ENCODE assay signal across 9 cellular contexts in the genomic region with DNA sequence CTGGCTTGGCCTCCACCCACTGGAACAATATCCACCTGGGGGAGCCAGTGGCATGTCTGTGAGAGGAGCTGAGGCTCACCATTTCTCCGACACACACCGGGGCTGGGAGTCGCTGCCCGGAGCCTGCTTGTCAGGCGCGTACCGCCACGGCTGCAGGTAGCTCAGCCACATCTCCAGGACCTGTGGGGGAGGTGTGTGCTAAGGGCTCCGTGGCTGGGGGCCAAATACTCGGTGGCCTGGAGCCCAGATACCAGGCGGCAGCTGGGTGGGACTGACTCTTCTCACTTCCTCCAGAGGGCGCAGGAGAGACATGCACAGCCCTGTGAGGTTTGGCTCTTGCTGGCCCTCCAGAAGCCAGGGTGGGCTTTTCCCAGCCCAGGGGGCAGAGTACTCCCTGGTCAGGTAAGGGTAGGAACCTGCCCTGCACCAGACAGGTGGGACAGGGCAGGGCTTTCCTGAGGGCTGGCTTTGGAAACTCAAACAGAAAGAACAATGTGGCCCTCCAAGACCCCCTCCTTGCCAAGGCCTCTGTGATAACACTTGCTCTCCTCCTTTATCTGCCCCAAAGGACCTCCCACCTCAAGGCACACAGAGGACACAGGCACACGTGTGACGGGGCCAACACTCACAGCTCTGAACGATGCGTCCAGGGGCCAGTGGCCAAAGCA. TPM values are rescaled to one million over a fixed set of nuclear protein-coding genes. Genes with fewer than 3 reads are reported as not detected.
DNase-seq lines count a peak whose midpoint lies in the region; ATAC-seq, FAIRE-seq and TF ChIP-seq lines count a peak whose summit lies in the region.
"Not testable (repeated sequence)": the region's sequence is repeated elsewhere in the genome, so short reads cannot be mapped to it uniquely, and the experiment has no call there.
"Had no signal": no experiment of that assay in that cellular context is flagged by ENCODE, and none has a peak within 500 bp of the region (broad histone marks: within the 10 kb centered on the region; RNA-seq: fewer than 3 reads in every experiment).

No MANE protein-coding gene starts in this region.

- not testable (repeated sequence) for FAIRE-seq in RCC 7860 (lab: Jason Lieb, UNC)

- CTCF ChIA-PET in Caco-2 (lab: Charles Lee) = interaction anchor here (1.4 kb wide), 1 partner anchor 176 kb away, joined by 7 read pairs; no protein-coding TSS in a partner anchor

- not testable (repeated sequence) for H3K9me3 Mint-ChIP-seq in Caco-2 (ENCODE audit: unreplicated experiment)

- intact Hi-C loops in Caco-2 (cut with micrococcal nuclease; ENCODE audit: unreplicated experiment) = loop anchor here (1.0 kb wide), 2 partner anchors 25 to 176 kb away; partner anchors contain the start of gene SMPD4
- intact Hi-C loops in lower lobe of right lung (cut with DNase I) = not testable (repeated sequence)

- not testable (repeated sequence) for H3K4me3 ChIP-seq in Caco-2 (ENCODE audit: low read depth, low read length); fibroblast of villous mesenchyme (ENCODE audit: low read depth, low read length); lower lobe of right lung

- H3K4me3 Mint-ChIP-seq in Caco-2 (ENCODE audit: unreplicated experiment) = not testable (repeated sequence)

- not testable (repeated sequence) for H3K9me3 ChIP-seq in Caco-2, lower lobe of right lung

- not testable (repeated sequence) for H3K4me1 ChIP-seq in Caco-2, lower lobe of right lung

- POLR2A ChIA-PET in Caco-2 (lab: Charles Lee) = not testable (repeated sequence)

- peak; percentile 83 to 88 for ATAC-seq in lower lobe of right lung

- H3K27ac ChIP-seq in lower lobe of right lung = not testable (repeated sequence)

- H3K27me3 ChIP-seq in Caco-2 (replicated peaks; ENCODE audit: control insufficient read depth, insufficient read depth, low read length); lower lobe of right lung (ENCODE audit: low read depth): not testable (repeated sequence)

- TF ChIP-seq CTCF in Caco-2 (IDR thresholded peaks at IDR 0.05; ENCODE audit: insufficient read depth in 1 of 2, low read depth in 1 of 2, low read length in 1 of 2, severe bottlenecking in 1 of 2, unreplicated experiment in 1 of 2) (peak; percentile 59 to 60), fibroblast of villous mesenchyme (IDR thresholded peaks at IDR 0.05; ENCODE audit: insufficient read depth, low read depth, low read length) (peak; percentile 59), lower lobe of right lung (IDR thresholded peaks at IDR 0.05) (peak; percentile 54)

- not testable (repeated sequence) for BruUV-seq in Caco-2 (replicated peaks; lab: Mats Ljungman, UMichigan)

- H3K4me1 Mint-ChIP-seq in Caco-2 (ENCODE audit: low read depth, unreplicated experiment) = not testable (repeated sequence)

- H3K36me3 Mint-ChIP-seq in Caco-2 (ENCODE audit: insufficient read depth, unreplicated experiment) = peaks cover 63% of the 10 kb centered on the region

- DNase-seq in Caco-2 = peak in 1 of 2 experiments; percentile 56
- peak; percentile 40 for DNase-seq in HCEC 1CT
- DNase-seq in NCI-H1694 treated with DMSO at 0.1 percent for 48 hours (lab: John Stamatoyannopoulos, UW) = peak; percentile 73
- peak; percentile 20 for DNase-seq in RCC 7860 (ENCODE audit: low spot score)
- peak in 32 of 58 donors; percentile 6 to 52 (median 22) for DNase-seq in anterior cingulate cortex (lab: John Stamatoyannopoulos, UW)
- peak; percentile 35 for DNase-seq in fibroblast of villous mesenchyme (ENCODE audit: low read depth)
- DNase-seq in lower lobe of right lung = peak; percentile 80
- peak; percentile 12 for DNase-seq in stimulated activated CD4-positive, alpha-beta T cell treated with anti-CD3 and anti-CD28 coated beads, Interleukin-4, amount 100 ng/mL, for 24 hours

- H3K27ac Mint-ChIP-seq in Caco-2 (ENCODE audit: unreplicated experiment) = not testable (repeated sequence)

- H3K36me3 ChIP-seq in Caco-2 (ENCODE audit: control insufficient read depth, insufficient read depth, low read length) = not testable (repeated sequence)
- H3K36me3 ChIP-seq in lower lobe of right lung = peaks cover 62% of the 10 kb centered on the region

- not testable (repeated sequence) for H3K27me3 Mint-ChIP-seq in Caco-2 (ENCODE audit: insufficient read depth, unreplicated experiment)

RNA-seq across cellular contexts. Expression of gene CCDC74B, which starts 11.2 kb away (rescaled TPM):
- total RNA-seq in Caco-2 (2022) (1.2 and 1.6 TPM in 2 replicates), fibroblast of villous mesenchyme (4.2 and 4.3 TPM in 2 replicates), lower lobe of right lung (7.2 TPM)

RNA-seq across cellular contexts. Expression of gene SMPD4, which starts 25.3 kb away (rescaled TPM):
- total RNA-seq in Caco-2 (2022) (140 and 141 TPM in 2 replicates), fibroblast of villous mesenchyme (20.3 TPM in 2 replicates), lower lobe of right lung (35.7 TPM)

RNA-seq across cellular contexts. Expression of gene MZT2B, which starts 26.0 kb away (rescaled TPM):
- 384 and 408 TPM in 2 replicates for total RNA-seq in Caco-2 (2022)
- total RNA-seq in fibroblast of villous mesenchyme = 141 and 246 TPM in 2 replicates
- 125 TPM for total RNA-seq in lower lobe of right lung

RNA-seq across cellular contexts. Expression of gene POTEF, which starts 27.1 kb away (rescaled TPM):
- total RNA-seq in Caco-2 (2022) (20.1 and 21.8 TPM in 2 replicates), fibroblast of villous mesenchyme (4.8 TPM in 1 of 2 replicates, not detected in the other), lower lobe of right lung (not detected)
- total RNA-seq: gastrocnemius medialis had no signal

RNA-seq across cellular contexts. Expression of gene TUBA3E, which starts 42.1 kb away (rescaled TPM):
- 0.57 TPM in 1 of 2 replicates, not detected in the other for total RNA-seq in Caco-2 (2022)
- total RNA-seq in fibroblast of villous mesenchyme = not detected in 2 replicates
- not detected for total RNA-seq in lower lobe of right lung
- total RNA-seq: gastrocnemius medialis had no signal
